Comparison of ENCODE assay signal across 2 cellular contexts in the genomic region with DNA sequence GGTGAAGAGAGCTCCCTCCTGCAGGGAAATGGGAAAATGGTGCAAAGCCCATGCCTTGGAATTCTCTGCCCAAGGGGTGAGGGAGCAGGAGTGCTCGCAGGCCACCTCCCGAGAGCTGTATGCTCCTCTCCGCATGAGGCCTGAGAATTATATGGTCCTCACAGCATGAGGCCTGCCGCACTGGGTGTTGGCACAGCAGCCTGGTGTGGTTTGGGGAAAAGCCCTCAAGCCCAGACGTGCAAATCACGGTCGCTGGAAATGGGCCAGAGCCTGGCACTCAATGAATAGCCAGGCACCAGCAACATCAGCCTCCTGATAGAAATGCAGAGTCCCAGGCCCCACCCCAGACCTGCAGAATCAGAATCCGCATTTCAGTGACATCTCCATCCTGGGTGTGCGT.
TF ChIP-seq lines count a peak whose summit lies in the region.

No MANE protein-coding gene starts in this region.

TF ChIP-seq in IMR-90, 13 proteins besides CTCF, POLR2A, EP300 and RAD21:
- no peak for TF ChIP-seq NFE2L2 (IDR thresholded peaks at IDR 0.05; ENCODE audit: low read depth, low read length)
- no peak for TF ChIP-seq CEBPB (IDR thresholded peaks at IDR 0.05; ENCODE audit: low read depth, low read length)
- TF ChIP-seq, protein P1, sequence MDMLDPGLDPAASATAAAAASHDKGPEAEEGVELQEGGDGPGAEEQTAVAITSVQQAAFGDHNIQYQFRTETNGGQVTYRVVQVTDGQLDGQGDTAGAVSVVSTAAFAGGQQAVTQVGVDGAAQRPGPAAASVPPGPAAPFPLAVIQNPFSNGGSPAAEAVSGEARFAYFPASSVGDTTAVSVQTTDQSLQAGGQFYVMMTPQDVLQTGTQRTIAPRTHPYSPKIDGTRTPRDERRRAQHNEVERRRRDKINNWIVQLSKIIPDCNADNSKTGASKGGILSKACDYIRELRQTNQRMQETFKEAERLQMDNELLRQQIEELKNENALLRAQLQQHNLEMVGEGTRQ (IDR thresholded peaks at IDR 0.05; ENCODE audit: low read depth, low read length): no peak
- TF ChIP-seq MAFK (IDR thresholded peaks at IDR 0.05; ENCODE audit: low read depth, low read length): no peak
- TF ChIP-seq, protein P2, sequence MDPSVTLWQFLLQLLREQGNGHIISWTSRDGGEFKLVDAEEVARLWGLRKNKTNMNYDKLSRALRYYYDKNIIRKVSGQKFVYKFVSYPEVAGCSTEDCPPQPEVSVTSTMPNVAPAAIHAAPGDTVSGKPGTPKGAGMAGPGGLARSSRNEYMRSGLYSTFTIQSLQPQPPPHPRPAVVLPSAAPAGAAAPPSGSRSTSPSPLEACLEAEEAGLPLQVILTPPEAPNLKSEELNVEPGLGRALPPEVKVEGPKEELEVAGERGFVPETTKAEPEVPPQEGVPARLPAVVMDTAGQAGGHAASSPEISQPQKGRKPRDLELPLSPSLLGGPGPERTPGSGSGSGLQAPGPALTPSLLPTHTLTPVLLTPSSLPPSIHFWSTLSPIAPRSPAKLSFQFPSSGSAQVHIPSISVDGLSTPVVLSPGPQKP (IDR thresholded peaks at IDR 0.05; ENCODE audit: borderline replicate concordance, low read depth, low read length): no peak
- no peak for TF ChIP-seq FOS (IDR thresholded peaks at IDR 0.05; ENCODE audit: low read depth, low read length)
- no peak for TF ChIP-seq MAZ (IDR thresholded peaks at IDR 0.05; ENCODE audit: borderline replicate concordance, low read depth, low read length)
- no peak for TF ChIP-seq CHD1 (IDR thresholded peaks at IDR 0.05; ENCODE audit: low read depth, low read length)
- no peak for TF ChIP-seq SMC3 (IDR thresholded peaks at IDR 0.05; ENCODE audit: low read depth, low read length)
- TF ChIP-seq RFX5 (IDR thresholded peaks at IDR 0.05; ENCODE audit: low read depth, low read length): no peak
- TF ChIP-seq BHLHE40 (IDR thresholded peaks at IDR 0.05; ENCODE audit: low read depth, low read length): no peak
- TF ChIP-seq MXI1 (IDR thresholded peaks at IDR 0.05; ENCODE audit: borderline replicate concordance, low read depth, low read length): no peak
- TF ChIP-seq RCOR1 (IDR thresholded peaks at IDR 0.05; ENCODE audit: insufficient replicate concordance, low read length): no peak
TF ChIP-seq in IMR-90: peak in this region for 0.

TF ChIP-seq in SK-N-SH, 30 proteins besides CTCF, POLR2A, EP300 and RAD21:
- no peak for TF ChIP-seq RFX5 (IDR thresholded peaks at IDR 0.05; ENCODE audit: low read length)
- TF ChIP-seq SIN3A (IDR thresholded peaks at IDR 0.05; ENCODE audit: borderline replicate concordance, low read depth, low read length): no peak
- no peak for TF ChIP-seq NFIC (IDR thresholded peaks at IDR 0.05; ENCODE audit: borderline replicate concordance)
- TF ChIP-seq, protein P1 (IDR thresholded peaks at IDR 0.05; ENCODE audit: borderline replicate concordance, low read depth, low read length): no peak
